8 cellular contexts compared by ENCODE assay signal in genomic region chr3:192825657-192826200, GRCh38.
A peak's percentile ranks its signal among the peaks of the same experiment; 100 is the strongest.
DNase-seq lines count a peak whose midpoint lies in the region; ATAC-seq and TF ChIP-seq lines count a peak whose summit lies in the region.

No MANE protein-coding gene starts in this region.

- no peaks in the 10 kb centered on the region for H3K9me3 ChIP-seq in ovary

- no peak for TF ChIP-seq EP300 in ovary (IDR thresholded peaks at IDR 0.05)

- peak; percentile 100 for DNase-seq in COR-L47 (lab: John Stamatoyannopoulos, UW)
- DNase-seq in NCI-H2227 treated with DMSO at 0.1 percent for 48 hours (lab: John Stamatoyannopoulos, UW): peak; percentile 55
- DNase-seq in epithelial cell of esophagus (ENCODE audit: low read depth): peak; percentile 82
- no peak for DNase-seq in HUDEP-2 (lab: John Stamatoyannopoulos, UW; ENCODE audit: unreplicated experiment in 76 of 76)
- DNase-seq in activated CD4-positive, alpha-beta memory T cell treated with anti-CD3 and anti-CD28 coated beads for 36 hours: no peak
- DNase-seq in stimulated activated naive CD4-positive, alpha-beta T cell (lab: John Stamatoyannopoulos, UW): no peak
- DNase-seq in ovary: no peak

- H3K27ac Mint-ChIP-seq in activated CD4-positive, alpha-beta memory T cell treated with anti-CD3 and anti-CD28 coated beads for 36 hours: no peak overlapping the region

- H3K4me3 ChIP-seq in epithelial cell of esophagus (ENCODE audit: low read length) (no peak overlapping the region), ovary (no peak overlapping the region)

- no peak overlapping the region for H3K27ac ChIP-seq in ovary

- peaks cover 10% of the 10 kb centered on the region for H3K4me1 ChIP-seq in ovary (ENCODE audit: insufficient read depth)

- no peak for TF ChIP-seq POLR2A in ovary (IDR thresholded peaks at IDR 0.05)

- CTCF ChIA-PET in activated CD4-positive, alpha-beta memory T cell treated with anti-CD3 and anti-CD28 coated beads for 36 hours (lab: Charles Lee): interaction anchor here (1.2 to 1.4 kb wide), 2 partner anchors 24 to 216 kb away, joined by 3 to 4 read pairs; no protein-coding TSS in a partner anchor

- no peak overlapping the region for H3K4me3 Mint-ChIP-seq in activated CD4-positive, alpha-beta memory T cell treated with anti-CD3 and anti-CD28 coated beads for 36 hours

- peak; percentile 19 for TF ChIP-seq CTCF in epithelial cell of esophagus (IDR thresholded peaks at IDR 0.05; ENCODE audit: insufficient read depth, low read depth, low read length, missing control alignments)
- no peak for TF ChIP-seq CTCF in ovary (IDR thresholded peaks at IDR 0.05)

- H3K4me1 Mint-ChIP-seq in activated CD4-positive, alpha-beta memory T cell treated with anti-CD3 and anti-CD28 coated beads for 36 hours (ENCODE audit: low read depth): peaks cover 23% of the 10 kb centered on the region

- no peaks in the 10 kb centered on the region for H3K9me3 Mint-ChIP-seq in activated CD4-positive, alpha-beta memory T cell treated with anti-CD3 and anti-CD28 coated beads for 36 hours

- peak; percentile 54 for ATAC-seq in HG02759 (IDR thresholded peaks at IDR 0.05; ENCODE audit: unreplicated experiment)

- WGBS in ovary, 3 donors: 72 to 78% (median 73%) methylated on average over 2 of the region's 2 CpGs

- POLR2A ChIA-PET in activated CD4-positive, alpha-beta memory T cell treated with anti-CD3 and anti-CD28 coated beads for 36 hours (lab: Charles Lee): no interaction called here

- intact Hi-C loops in activated CD4-positive, alpha-beta memory T cell treated with anti-CD3 and anti-CD28 coated beads for 36 hours (cut with micrococcal nuclease): no loop called here
- intact Hi-C loops in ovary (cut with DNase I): no loop called here

- H3K36me3 Mint-ChIP-seq in activated CD4-positive, alpha-beta memory T cell treated with anti-CD3 and anti-CD28 coated beads for 36 hours: no peaks in the 10 kb centered on the region

- no peaks in the 10 kb centered on the region for H3K36me3 ChIP-seq in ovary

- no peaks in the 10 kb centered on the region for H3K27me3 Mint-ChIP-seq in activated CD4-positive, alpha-beta memory T cell treated with anti-CD3 and anti-CD28 coated beads for 36 hours

- H3K27me3 ChIP-seq in ovary: no peaks in the 10 kb centered on the region

Comparison
In these comparisons a context has a peak if more than half of its experiments do, and no peak if none do; other contexts are left out.
1. DNase-seq: peak in COR-L47 (single experiment), NCI-H2227 treated with DMSO at 0.1 percent for 48 hours (single experiment) and epithelial cell of esophagus (single experiment); none in HUDEP-2 (0 of 76), activated CD4-positive, alpha-beta memory T cell treated with anti-CD3 and anti-CD28 coated beads for 36 hours (single experiment), stimulated activated naive CD4-positive, alpha-beta T cell (0 of 6) and ovary (0 of 5).